ENCODE assay signal across 21 cellular contexts in genomic region chr3:47994180-47994579, GRCh38. TPM values are rescaled to one million over a fixed set of nuclear protein-coding genes. Genes with fewer than 3 reads are reported as not detected.
DNase-seq lines count a peak whose midpoint lies in the region; ATAC-seq, FAIRE-seq and TF ChIP-seq lines count a peak whose summit lies in the region.
"Had no signal": no experiment of that assay in that cellular context is flagged by ENCODE, and none has a peak within 500 bp of the region (broad histone marks: within the 10 kb centered on the region; RNA-seq: fewer than 3 reads in every experiment).

No MANE protein-coding gene starts in this region.

- POLR2A ChIA-PET in Panc1 (lab: Charles Lee) (no interaction called here), HepG2 (lab: Yijun Ruan, JAX) (no interaction called here)

- no peak for TF ChIP-seq POLR2A in HepG2 (IDR thresholded peaks at IDR 0.05; ENCODE audit: insufficient read depth in 1 of 2, low read depth in 2 of 2, low read length in 2 of 2)

- H3K4me1 ChIP-seq in GM23338 (ENCODE audit: insufficient read depth) (peaks cover 15% of the 10 kb centered on the region; the same call in 1 of the 2 replicates), Panc1 (ENCODE audit: control insufficient read depth, insufficient read depth, low read length) (no peaks in the 10 kb centered on the region), smooth muscle cell (ENCODE audit: low read depth) (peaks cover 22% of the 10 kb centered on the region), kidney (ENCODE audit: control insufficient read depth in 1 of 2, insufficient read depth in 1 of 2, low read depth in 1 of 2, low read length in 2 of 2) (peaks cover 0 to 3% of the 10 kb centered on the region in 2 donors), HepG2 (ENCODE audit: insufficient read depth, low read length) (no peaks in the 10 kb centered on the region)
- H3K4me1 ChIP-seq: Caco-2 had no signal

- H3K36me3 ChIP-seq in GM23338 (ENCODE audit: insufficient read depth) (no peaks in the 10 kb centered on the region), Panc1 (ENCODE audit: control insufficient read depth, insufficient read depth, low read length) (peaks cover 6% of the 10 kb centered on the region; the same call in 1 of the 2 replicates), smooth muscle cell (ENCODE audit: low read depth) (no peaks in the 10 kb centered on the region), kidney (ENCODE audit: control insufficient read depth in 1 of 2, insufficient read depth in 2 of 2, low read length in 2 of 2) (peaks cover 0 to 11% of the 10 kb centered on the region in 2 donors), HepG2 (replicated peaks in 1 of 2; ENCODE audit: control insufficient read depth in 1 of 2, insufficient read depth in 2 of 2, low read length in 2 of 2) (peaks cover 9 to 58% of the 10 kb centered on the region in 2 experiments)

- no peak overlapping the region for H3K27ac Mint-ChIP-seq in GM23338
- H3K27ac Mint-ChIP-seq: B cell; CD4-positive, CD25-positive, alpha-beta regulatory T cell; CD8-positive, alpha-beta T cell; HFFc6 had no signal

- H3F3A ChIP-seq in GM23338 (replicated peaks; ENCODE audit: low read depth) (no peaks in the 10 kb centered on the region), smooth muscle cell (ENCODE audit: low read depth) (peaks cover 16% of the 10 kb centered on the region)

- H3K4me2 ChIP-seq in GM23338 (no peak overlapping the region), smooth muscle cell (no peak overlapping the region), HepG2 (ENCODE audit: low read depth, low read length) (no peak overlapping the region)
- H3K4me2 ChIP-seq: BLaER1 had no signal

- FAIRE-seq in kidney (lab: Jason Lieb, UNC) (no peak), HepG2 (lab: Jason Lieb, UNC) (no peak)
- FAIRE-seq: GM12878, GM18507 had no signal

- no peaks in the 10 kb centered on the region for H3K9me2 ChIP-seq in GM23338 (ENCODE audit: insufficient read depth)

- TSS peak; percentile 23 for BruUV-seq in Panc1 (replicated peaks; lab: Mats Ljungman, UMichigan)
- BruUV-seq in HepG2 (replicated peaks; lab: Mats Ljungman, UMichigan), result no TSS peak

- CTCF ChIA-PET in Panc1 (lab: Charles Lee), result no interaction called here
- CTCF ChIA-PET in HepG2 (lab: Yijun Ruan, JAX; ENCODE audit: low intra/inter-chr PET ratio, low total read pairs), result no interaction called here

- H3K9me3 Mint-ChIP-seq in GM23338, result no peaks in the 10 kb centered on the region
- H3K9me3 Mint-ChIP-seq: CD4-positive, CD25-positive, alpha-beta regulatory T cell; CD8-positive, alpha-beta T cell; H9; HFFc6 had no signal

- H3K9ac ChIP-seq in smooth muscle cell (ENCODE audit: low read depth), result no peak overlapping the region
- no peak overlapping the region for H3K9ac ChIP-seq in kidney (ENCODE audit: low read length in 2 of 2)
- H3K9ac ChIP-seq in HepG2 (ENCODE audit: insufficient read depth, low read depth, low read length), result no peak overlapping the region
- H3K9ac ChIP-seq: BLaER1, GM23248 had no signal

- peaks cover 18% of the 10 kb centered on the region; the same call in 2 of the 3 replicates for H3K36me3 Mint-ChIP-seq in GM23338 (ENCODE audit: low read depth)

- H3K4me1 Mint-ChIP-seq in GM23338, result peaks cover 18% of the 10 kb centered on the region

- no peaks in the 10 kb centered on the region for H3K27me3 ChIP-seq in GM23338 (ENCODE audit: insufficient read depth)
- H3K27me3 ChIP-seq in Panc1 (ENCODE audit: control insufficient read depth, insufficient read depth, low read length), result no peaks in the 10 kb centered on the region
- H3K27me3 ChIP-seq in smooth muscle cell (ENCODE audit: low read depth), result no peaks in the 10 kb centered on the region
- H3K27me3 ChIP-seq in HepG2 (ENCODE audit: control insufficient read depth in 1 of 2, insufficient read depth in 2 of 2, low read length in 2 of 2), result no peaks in the 10 kb centered on the region
- H3K27me3 ChIP-seq: BLaER1 had no signal

- WGBS in smooth muscle cell (ENCODE audit: low lambda C conversion rate), result 92% methylated on average over 3 of the region's 3 CpGs
- WGBS in HepG2 (ENCODE audit: low lambda C conversion rate), result 86% methylated on average over 3 of the region's 3 CpGs

- DNase-seq in ELR (ENCODE audit: low read depth), result peak; percentile 21
- DNase-seq in GM23338 (ENCODE audit: low spot score), result no peak
- DNase-seq in Panc1 (ENCODE audit: low read depth, low spot score), result no peak
- no peak for DNase-seq in smooth muscle cell (lab: John Stamatoyannopoulos, UW; ENCODE audit: unreplicated experiment)
- DNase-seq in kidney, result no peak
- DNase-seq in HepG2 (ENCODE audit: low spot score), result no peak
- DNase-seq: Caco-2; CD4-positive, CD25-positive, alpha-beta regulatory T cell; CD8-positive, alpha-beta T cell; DMS153; DND-41; GDM1; GM23248; H9; HFFc6 had no signal

- intact Hi-C loops in Panc1 (cut with micrococcal nuclease; ENCODE audit: unreplicated experiment) (no loop called here), kidney (cut with DNase I) (no loop called here), HepG2 (cut with micrococcal nuclease; ENCODE audit: unreplicated experiment) (no loop called here)

- no peak overlapping the region for H2AFZ ChIP-seq in GM23338
- H2AFZ ChIP-seq in smooth muscle cell (ENCODE audit: low read depth), result no peak overlapping the region
- no peak overlapping the region for H2AFZ ChIP-seq in HepG2 (ENCODE audit: low read length)
- H2AFZ ChIP-seq: GM23248 had no signal

- TF ChIP-seq RAD21 in HepG2 (CRISPR knock-in tag; IDR thresholded peaks at IDR 0.05), result no peak

- no peak overlapping the region for H3K4me3 Mint-ChIP-seq in GM23338
- H3K4me3 Mint-ChIP-seq: B cell; CD4-positive, CD25-positive, alpha-beta regulatory T cell; CD8-positive, alpha-beta T cell; H9; HFFc6 had no signal

- no peaks in the 10 kb centered on the region for H3K27me3 Mint-ChIP-seq in GM23338 (ENCODE audit: insufficient read depth, low read depth, poor library complexity)
- H3K27me3 Mint-ChIP-seq: B cell; CD4-positive, CD25-positive, alpha-beta regulatory T cell had no signal

- H4K20me1 ChIP-seq in GM23338 (replicated peaks; ENCODE audit: insufficient read depth), result peaks cover 11% of the 10 kb centered on the region; the same call in 1 of the 2 replicates
- H4K20me1 ChIP-seq in smooth muscle cell (ENCODE audit: low read depth), result peaks cover 100% of the 10 kb centered on the region
- H4K20me1 ChIP-seq in HepG2 (ENCODE audit: insufficient read depth, low read length), result peaks cover 9% of the 10 kb centered on the region

- no peak for TF ChIP-seq EP300 in HepG2 (IDR thresholded peaks at IDR 0.05; ENCODE audit: low read depth in 2 of 2, low read length in 2 of 2)
- TF ChIP-seq EP300 in HepG2 (CRISPR knock-in tag; IDR thresholded peaks at IDR 0.05; ENCODE audit: borderline replicate concordance), result no peak

- in situ Hi-C loops in Panc1 (cut with HindIII; ENCODE audit: low pct_unique_long_range_greater_than_20kb, low sequenced_read_pairs) (no loop called here), HepG2 (cut with HindIII; ENCODE audit: extremely low pct_ligation_motif_present, low pct_unique_long_range_greater_than_20kb) (loop anchor here (10.0 kb wide), 2 partner anchors 139 to 161 kb away; no protein-coding TSS in a partner anchor)

- H3K27ac ChIP-seq in GM23338 (ENCODE audit: low read depth) (peak overlapping the region; percentile 50; the same call in 1 of the 2 replicates), Panc1 (ENCODE audit: low read length) (no peak overlapping the region), smooth muscle cell (ENCODE audit: low read depth) (peak overlapping the region; percentile 19), kidney (ENCODE audit: low read depth in 2 of 2, low read length in 2 of 2) (no peak overlapping the region), HepG2 (ENCODE audit: extremely low read length, insufficient read depth, low read length) (no peak overlapping the region)
- H3K27ac ChIP-seq: BLaER1, C4-2B, GM23248 had no signal

- H3K79me2 ChIP-seq in GM23338 (replicated peaks; ENCODE audit: insufficient read depth) (peaks cover 73% of the 10 kb centered on the region), smooth muscle cell (ENCODE audit: low read depth) (peaks cover 90% of the 10 kb centered on the region), HepG2 (ENCODE audit: insufficient read depth, low read length) (peaks cover 20% of the 10 kb centered on the region)

- H3K4me3 ChIP-seq in GM23338 (no peak overlapping the region), Panc1 (ENCODE audit: low read depth in 2 of 2, low read length in 2 of 2) (no peak overlapping the region), smooth muscle cell (no peak overlapping the region), kidney (ENCODE audit: low read length in 2 of 2) (no peak overlapping the region), HepG2 (replicated peaks in 1 of 3; ENCODE audit: insufficient read depth in 1 of 3, low read depth in 2 of 3, low read length in 3 of 3) (no peak overlapping the region)
- H3K4me3 ChIP-seq: BLaER1, GM12878, GM23248 had no signal

- H3K9me3 ChIP-seq in Panc1 (ENCODE audit: control insufficient read depth, insufficient read depth, low read depth, low read length) (no peaks in the 10 kb centered on the region), smooth muscle cell (replicated peaks; ENCODE audit: low read depth) (no peaks in the 10 kb centered on the region), kidney (ENCODE audit: control insufficient read depth in 1 of 2, low read length in 2 of 2) (no peaks in the 10 kb centered on the region), HepG2 (ENCODE audit: low read length) (no peaks in the 10 kb centered on the region)
- H3K9me3 ChIP-seq: BLaER1, Caco-2 had no signal

- ATAC-seq in GM23338 (no peak), Panc1 (no peak), HepG2 (no peak), HG03520 (IDR thresholded peaks at IDR 0.05; ENCODE audit: unreplicated experiment) (no peak)
- ATAC-seq: CD8-positive, alpha-beta T cell; GM12878 had no signal

- TF ChIP-seq CTCF in GM23338 (conservative IDR thresholded peaks at IDR 0.05; ENCODE audit: low read depth in 2 of 2) (no peak), Panc1 (IDR thresholded peaks at IDR 0.05) (no peak), smooth muscle cell (IDR thresholded peaks at IDR 0.05; ENCODE audit: borderline replicate concordance, insufficient read depth, poor library complexity, severe bottlenecking) (no peak), kidney (IDR thresholded peaks at IDR 0.05; ENCODE audit: borderline replicate concordance, extremely low read depth, insufficient read depth) (no peak), HepG2 (CRISPR knock-in tag; IDR thresholded peaks at IDR 0.05) (no peak)

RNA-seq across cellular contexts. Expression of gene MAP4, which starts 22.0 kb away (rescaled TPM):
- total RNA-seq in GM23338 (2014; rRNA removed; shearing (Covaris generic)), result 103 and 108 TPM in 2 replicates
- polyA plus RNA-seq in GM23338 (2016; fragmentation: Nextera tagmentation; extraction: Ambion mirVana) (102 and 113 TPM in 2 replicates), smooth muscle cell (159 and 166 TPM in 2 replicates), kidney (ENCODE audit: insufficient read depth, low read depth, low replicate concordance) (69.6 TPM), HepG2 (2011; rRNA removed) (38.7 and 46.0 TPM in 2 replicates)
- total RNA-seq in Panc1 (2021; ENCODE audit: unreplicated experiment) (150 TPM), smooth muscle cell (109 and 114 TPM in 2 replicates), kidney (239 TPM), HepG2 (2016; rRNA removed; fragmentation: Illumina TruSeq; extraction: Trizol) (33.1 and 63.3 TPM in 2 replicates)
- 116 TPM for polyA plus RNA-seq in Panc1 (2012; ENCODE audit: insufficient read length)
- total RNA-seq in HepG2 (2016; cell fraction: cytosol; rRNA removed; fragmentation: Illumina TruSeq; extraction: Trizol; ENCODE audit: low read depth), result 4.3 and 4.8 TPM in 2 replicates
- 31.4 and 53.9 TPM in 2 replicates for total RNA-seq in HepG2 (2016; cell fraction: insoluble cytoplasmic fraction; rRNA removed; fragmentation: Illumina TruSeq; extraction: Trizol)
- 15.0 and 16.5 TPM in 2 replicates for total RNA-seq in HepG2 (2016; cell fraction: membrane; rRNA removed; fragmentation: Illumina TruSeq; extraction: Trizol)
- total RNA-seq in HepG2 (2016; cell fraction: nucleus; rRNA removed; fragmentation: Illumina TruSeq; extraction: Trizol), result 36.7 and 41.9 TPM in 2 replicates
- 21.5 and 23.3 TPM in 2 replicates for polyA plus RNA-seq in HepG2 (2011; cell fraction: cytosol; rRNA removed)
- 108 and 122 TPM in 2 replicates for polyA plus RNA-seq in HepG2 (2011; cell fraction: nucleus; rRNA removed)
- 61.7 and 78.2 TPM in 2 replicates for polyA plus RNA-seq in HepG2 (2012)
- polyA plus RNA-seq in HepG2 (2016; cell fraction: cytosol; fragmentation: Illumina TruSeq; extraction: Trizol; ENCODE audit: low read depth), result 2.7 and 3.3 TPM in 2 replicates
- polyA plus RNA-seq in HepG2 (2016; cell fraction: insoluble cytoplasmic fraction; fragmentation: Illumina TruSeq; extraction: Trizol; ENCODE audit: low read depth), result 52.8 and 70.0 TPM in 2 replicates
- polyA plus RNA-seq in HepG2 (2016; cell fraction: membrane; fragmentation: Illumina TruSeq; extraction: Trizol; ENCODE audit: low read depth), result 8.8 and 10.2 TPM in 2 replicates
- 57.0 and 67.2 TPM in 2 replicates for polyA plus RNA-seq in HepG2 (2016; cell fraction: nucleus; fragmentation: Illumina TruSeq; extraction: Trizol; ENCODE audit: insufficient read depth, low read depth)
- 46.4 and 52.1 TPM in 2 replicates for polyA minus RNA-seq in HepG2 (2011; rRNA and poly(A)+ RNA removed; ENCODE audit: low replicate concordance)
- 45.9 and 59.9 TPM in 2 replicates for polyA minus RNA-seq in HepG2 (2011; cell fraction: cytosol; rRNA and poly(A)+ RNA removed)
- 54.7 and 70.5 TPM in 2 replicates for polyA minus RNA-seq in HepG2 (2011; cell fraction: nucleus; rRNA and poly(A)+ RNA removed)

Comparison
In these comparisons a context has a peak if more than half of its experiments do, and no peak if none do; other contexts are left out.
1. H3K27ac ChIP-seq: peak in GM23338 (single experiment) and smooth muscle cell (single experiment); none in Panc1 (single experiment), kidney (0 of 2) and HepG2 (single experiment).